In genomic region chr2:12498286-12498685, GRCh38 we compare ENCODE assay signal across 1 cellular context.
TF ChIP-seq lines count a peak whose summit lies in the region.

No MANE protein-coding gene starts in this region.

TF ChIP-seq in IMR-90, 13 proteins besides CTCF, POLR2A, EP300 and RAD21:
- TF ChIP-seq MAFK (IDR thresholded peaks at IDR 0.05; ENCODE audit: low read depth, low read length), result no peak
- TF ChIP-seq BHLHE40 (IDR thresholded peaks at IDR 0.05; ENCODE audit: low read depth, low read length), result no peak
- TF ChIP-seq SMC3 (IDR thresholded peaks at IDR 0.05; ENCODE audit: low read depth, low read length), result no peak
TF ChIP-seq in IMR-90: peak in this region for 0.
